ENCODE assay signal across 19 cellular contexts in the genomic region with DNA sequence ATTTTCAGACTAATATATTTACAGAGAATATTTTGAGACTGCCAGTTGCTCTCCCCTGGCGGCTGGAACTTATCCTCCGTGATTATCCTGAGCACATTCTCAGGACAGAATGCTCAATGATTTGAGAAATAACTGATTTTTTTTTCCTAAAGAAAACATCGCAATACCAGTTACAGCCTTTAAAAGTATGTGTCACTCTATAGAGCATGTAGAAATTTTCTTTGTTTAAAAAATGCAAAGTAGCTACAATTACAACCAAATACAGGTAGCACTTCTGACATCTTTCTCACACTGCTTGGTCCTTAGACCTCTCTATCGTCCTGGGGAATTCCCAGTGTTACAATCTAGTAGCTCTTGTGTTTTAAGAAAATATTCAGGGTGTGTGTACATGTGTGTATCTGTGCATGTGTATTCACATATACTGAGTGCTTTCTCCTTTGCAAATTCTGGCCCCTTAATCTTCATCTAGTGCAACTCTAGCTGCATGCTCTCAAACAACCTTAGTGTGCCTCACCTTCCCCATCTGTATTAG. TPM values are rescaled to one million over a fixed set of nuclear protein-coding genes. Genes with fewer than 3 reads are reported as not detected.
"Had no signal": no experiment of that assay in that cellular context is flagged by ENCODE, and none has a peak within 500 bp of the region (broad histone marks: within the 10 kb centered on the region; RNA-seq: fewer than 3 reads in every experiment).

No MANE protein-coding gene starts in this region.

- H3K4me1 ChIP-seq: prostate gland had no signal

- H3K4me1 Mint-ChIP-seq: activated CD4-positive, alpha-beta T cell treated with anti-CD3 and anti-CD28 coated beads, Interleukin-2, amount 10 ng/mL, durations not matched to agents 24 days and 14 days; stimulated activated naive CD8-positive, alpha-beta T cell treated with anti-CD3 and anti-CD28 coated beads, Interleukin-15, amount 100 ng/mL, for 72 hours had no signal

- H3K27me3 ChIP-seq: esophagus squamous epithelium, hepatocyte had no signal

- H3K27ac Mint-ChIP-seq: activated CD4-positive, alpha-beta T cell treated with anti-CD3 and anti-CD28 coated beads, Interleukin-2, amount 10 ng/mL, durations not matched to agents 24 days and 14 days; activated CD8-positive, alpha-beta T cell treated with anti-CD3 and anti-CD28 coated beads, Interleukin-2, amount 10 ng/mL, durations not matched to agents 7 days and 5 days; activated T-cell treated with anti-CD3 and anti-CD28 coated beads, Interleukin-2, amount 50 U/mL, for 24 hours; stimulated activated naive CD8-positive, alpha-beta T cell treated with anti-CD3 and anti-CD28 coated beads, Interleukin-15, amount 100 ng/mL, for 72 hours had no signal

- H3K4me3 ChIP-seq: esophagus squamous epithelium, hepatocyte, prostate gland, thoracic aorta had no signal

- H3K9me3 ChIP-seq: esophagus squamous epithelium, prostate gland, thoracic aorta had no signal

- DNase-seq: activated CD4-positive, alpha-beta T cell treated with anti-CD3 and anti-CD28 coated beads, Interleukin-2, amount 10 ng/mL, durations not matched to agents 24 days and 14 days; activated CD8-positive, alpha-beta T cell treated with anti-CD3 and anti-CD28 coated beads, Interleukin-2, amount 10 ng/mL, durations not matched to agents 7 days and 5 days; activated naive CD4-positive, alpha-beta T cell treated with anti-CD3 and anti-CD28 coated beads, Interleukin-2, amount 50 U/mL, for 16 hours; activated T-cell treated with anti-CD3 and anti-CD28 coated beads, Interleukin-2, amount 50 U/mL, for 24 hours; aorta; effector CD8-positive, alpha-beta T cell; esophagus squamous epithelium; left colon; mammary epithelial cell; right cardiac atrium; small intestine; stimulated activated CD4-positive, alpha-beta T cell treated with anti-CD3 and anti-CD28 coated beads, Interleukin-15, amount 100 ng/mL, for 24 hours; stimulated activated CD4-positive, alpha-beta T cell treated with anti-CD3 and anti-CD28 coated beads, Interleukin-2, amount 100 ng/mL, for 48 hours; stimulated activated naive CD8-positive, alpha-beta T cell treated with anti-CD3 and anti-CD28 coated beads, Interleukin-15, amount 100 ng/mL, for 72 hours; T1000 had no signal

- H3K27ac ChIP-seq: hepatocyte, prostate gland, thoracic aorta had no signal

- H2AFZ ChIP-seq: hepatocyte had no signal

- H3K9me3 Mint-ChIP-seq: activated CD4-positive, alpha-beta T cell treated with anti-CD3 and anti-CD28 coated beads, Interleukin-2, amount 10 ng/mL, durations not matched to agents 24 days and 14 days; activated T-cell treated with anti-CD3 and anti-CD28 coated beads, Interleukin-2, amount 50 U/mL, for 24 hours; stimulated activated naive CD8-positive, alpha-beta T cell treated with anti-CD3 and anti-CD28 coated beads, Interleukin-15, amount 100 ng/mL, for 72 hours had no signal

- H3K4me3 Mint-ChIP-seq: activated CD4-positive, alpha-beta T cell treated with anti-CD3 and anti-CD28 coated beads, Interleukin-2, amount 10 ng/mL, durations not matched to agents 24 days and 14 days; activated CD8-positive, alpha-beta T cell treated with anti-CD3 and anti-CD28 coated beads, Interleukin-2, amount 10 ng/mL, durations not matched to agents 7 days and 5 days; activated T-cell treated with anti-CD3 and anti-CD28 coated beads, Interleukin-2, amount 50 U/mL, for 24 hours; stimulated activated naive CD8-positive, alpha-beta T cell treated with anti-CD3 and anti-CD28 coated beads, Interleukin-15, amount 100 ng/mL, for 72 hours had no signal

- H3K36me3 ChIP-seq: esophagus squamous epithelium, prostate gland, thoracic aorta had no signal

- H3K4me2 ChIP-seq: hepatocyte had no signal

RNA-seq across cellular contexts. Expression of a gene that starts 56.2 kb away (rescaled TPM):
- total RNA-seq: T-helper 1 cell treated with Interleukin-12 subunit alpha and Interleukin-12 subunit beta and Interleukin-4 antibody, amounts not matched to agents 30 ng/mL and 1 ng/mL, for 36 hours had no signal
